1 cellular context compared by ENCODE assay signal in the genomic region with DNA sequence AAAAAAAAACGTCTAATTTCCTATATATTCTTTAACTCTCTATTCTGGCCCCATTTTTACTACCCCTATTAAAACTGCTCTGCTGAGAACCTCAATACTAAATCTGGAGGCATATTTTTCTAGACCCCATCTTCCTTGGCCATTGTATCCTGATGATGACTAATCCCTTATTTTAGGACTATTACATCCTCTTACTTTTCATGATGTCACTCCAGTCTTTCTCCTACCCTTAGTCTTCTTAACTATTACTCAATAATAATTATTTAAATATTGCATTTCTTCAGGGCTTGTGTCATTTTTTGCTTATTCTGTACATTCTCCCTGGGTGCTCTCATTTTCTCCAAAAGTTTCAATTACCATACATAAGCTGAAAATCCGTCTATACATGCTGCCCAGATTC.
TF ChIP-seq lines count a peak whose summit lies in the region.

No MANE protein-coding gene starts in this region.

TF ChIP-seq in K562, 482 proteins besides CTCF, POLR2A, EP300 and RAD21 (continued from another document):
- TF ChIP-seq, protein P1, sequence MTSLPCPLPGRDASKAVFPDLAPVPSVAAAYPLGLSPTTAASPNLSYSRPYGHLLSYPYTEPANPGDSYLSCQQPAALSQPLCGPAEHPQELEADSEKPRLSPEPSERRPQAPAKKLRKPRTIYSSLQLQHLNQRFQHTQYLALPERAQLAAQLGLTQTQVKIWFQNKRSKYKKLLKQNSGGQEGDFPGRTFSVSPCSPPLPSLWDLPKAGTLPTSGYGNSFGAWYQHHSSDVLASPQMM (CRISPR knock-in tag; IDR thresholded peaks at IDR 0.05): no peak
- TF ChIP-seq HDAC3 (IDR thresholded peaks at IDR 0.05; ENCODE audit: borderline replicate concordance, partially characterized antibody) (no peak), CREB3 (tag; conservative IDR thresholded peaks at IDR 0.05; ENCODE audit: low read depth) (no peak), MXI1 (IDR thresholded peaks at IDR 0.05; ENCODE audit: low read depth, low read length) (no peak), USF2 (CRISPR knock-in tag; IDR thresholded peaks at IDR 0.05) (no peak), PHB2 (IDR thresholded peaks at IDR 0.05; ENCODE audit: low read depth) (no peak), ZNF316 (IDR thresholded peaks at IDR 0.05) (0 out of 2 replicates have a peak, but pooled peaks have one; percentile 14), DDX20 (tag; IDR thresholded peaks at IDR 0.05; ENCODE audit: low read depth) (no peak), CEBPG (CRISPR knock-in tag; IDR thresholded peaks at IDR 0.05) (no peak), CEBPG (tag; conservative IDR thresholded peaks at IDR 0.05 in 1 of 2, IDR thresholded peaks at IDR 0.05 in 1 of 2) (peak in 1 of 2 experiments; percentile 70; a peak in 2 of 4 replicates), RERE (CRISPR knock-in tag; IDR thresholded peaks at IDR 0.05; ENCODE audit: borderline replicate concordance) (no peak), NCOA4 (IDR thresholded peaks at IDR 0.05; ENCODE audit: partially characterized antibody) (no peak), MEF2A (IDR thresholded peaks at IDR 0.05; ENCODE audit: control insufficient read depth, low read depth, low read length) (peak; percentile 83), ZNF311 (CRISPR knock-in tag; IDR thresholded peaks at IDR 0.05) (no peak), FOXJ3 (CRISPR knock-in tag; IDR thresholded peaks at IDR 0.05) (no peak), ZBTB8A (IDR thresholded peaks at IDR 0.05; ENCODE audit: partially characterized antibody) (no peak), TCF7 (IDR thresholded peaks at IDR 0.05; ENCODE audit: borderline replicate concordance) (no peak), RCOR1 (IDR thresholded peaks at IDR 0.05; ENCODE audit: borderline replicate concordance in 1 of 2, low read depth in 2 of 2, low read length in 2 of 2) (no peak), NEUROD1 (IDR thresholded peaks at IDR 0.05; ENCODE audit: borderline replicate concordance, low read depth, low read length, partially characterized antibody) (no peak), ZNF263 (CRISPR knock-in tag; IDR thresholded peaks at IDR 0.05; ENCODE audit: borderline replicate concordance) (no peak), ZNF274 (IDR thresholded peaks at IDR 0.05; ENCODE audit: borderline replicate concordance, low read depth, low read length) (no peak)
- TF ChIP-seq, protein P2, sequence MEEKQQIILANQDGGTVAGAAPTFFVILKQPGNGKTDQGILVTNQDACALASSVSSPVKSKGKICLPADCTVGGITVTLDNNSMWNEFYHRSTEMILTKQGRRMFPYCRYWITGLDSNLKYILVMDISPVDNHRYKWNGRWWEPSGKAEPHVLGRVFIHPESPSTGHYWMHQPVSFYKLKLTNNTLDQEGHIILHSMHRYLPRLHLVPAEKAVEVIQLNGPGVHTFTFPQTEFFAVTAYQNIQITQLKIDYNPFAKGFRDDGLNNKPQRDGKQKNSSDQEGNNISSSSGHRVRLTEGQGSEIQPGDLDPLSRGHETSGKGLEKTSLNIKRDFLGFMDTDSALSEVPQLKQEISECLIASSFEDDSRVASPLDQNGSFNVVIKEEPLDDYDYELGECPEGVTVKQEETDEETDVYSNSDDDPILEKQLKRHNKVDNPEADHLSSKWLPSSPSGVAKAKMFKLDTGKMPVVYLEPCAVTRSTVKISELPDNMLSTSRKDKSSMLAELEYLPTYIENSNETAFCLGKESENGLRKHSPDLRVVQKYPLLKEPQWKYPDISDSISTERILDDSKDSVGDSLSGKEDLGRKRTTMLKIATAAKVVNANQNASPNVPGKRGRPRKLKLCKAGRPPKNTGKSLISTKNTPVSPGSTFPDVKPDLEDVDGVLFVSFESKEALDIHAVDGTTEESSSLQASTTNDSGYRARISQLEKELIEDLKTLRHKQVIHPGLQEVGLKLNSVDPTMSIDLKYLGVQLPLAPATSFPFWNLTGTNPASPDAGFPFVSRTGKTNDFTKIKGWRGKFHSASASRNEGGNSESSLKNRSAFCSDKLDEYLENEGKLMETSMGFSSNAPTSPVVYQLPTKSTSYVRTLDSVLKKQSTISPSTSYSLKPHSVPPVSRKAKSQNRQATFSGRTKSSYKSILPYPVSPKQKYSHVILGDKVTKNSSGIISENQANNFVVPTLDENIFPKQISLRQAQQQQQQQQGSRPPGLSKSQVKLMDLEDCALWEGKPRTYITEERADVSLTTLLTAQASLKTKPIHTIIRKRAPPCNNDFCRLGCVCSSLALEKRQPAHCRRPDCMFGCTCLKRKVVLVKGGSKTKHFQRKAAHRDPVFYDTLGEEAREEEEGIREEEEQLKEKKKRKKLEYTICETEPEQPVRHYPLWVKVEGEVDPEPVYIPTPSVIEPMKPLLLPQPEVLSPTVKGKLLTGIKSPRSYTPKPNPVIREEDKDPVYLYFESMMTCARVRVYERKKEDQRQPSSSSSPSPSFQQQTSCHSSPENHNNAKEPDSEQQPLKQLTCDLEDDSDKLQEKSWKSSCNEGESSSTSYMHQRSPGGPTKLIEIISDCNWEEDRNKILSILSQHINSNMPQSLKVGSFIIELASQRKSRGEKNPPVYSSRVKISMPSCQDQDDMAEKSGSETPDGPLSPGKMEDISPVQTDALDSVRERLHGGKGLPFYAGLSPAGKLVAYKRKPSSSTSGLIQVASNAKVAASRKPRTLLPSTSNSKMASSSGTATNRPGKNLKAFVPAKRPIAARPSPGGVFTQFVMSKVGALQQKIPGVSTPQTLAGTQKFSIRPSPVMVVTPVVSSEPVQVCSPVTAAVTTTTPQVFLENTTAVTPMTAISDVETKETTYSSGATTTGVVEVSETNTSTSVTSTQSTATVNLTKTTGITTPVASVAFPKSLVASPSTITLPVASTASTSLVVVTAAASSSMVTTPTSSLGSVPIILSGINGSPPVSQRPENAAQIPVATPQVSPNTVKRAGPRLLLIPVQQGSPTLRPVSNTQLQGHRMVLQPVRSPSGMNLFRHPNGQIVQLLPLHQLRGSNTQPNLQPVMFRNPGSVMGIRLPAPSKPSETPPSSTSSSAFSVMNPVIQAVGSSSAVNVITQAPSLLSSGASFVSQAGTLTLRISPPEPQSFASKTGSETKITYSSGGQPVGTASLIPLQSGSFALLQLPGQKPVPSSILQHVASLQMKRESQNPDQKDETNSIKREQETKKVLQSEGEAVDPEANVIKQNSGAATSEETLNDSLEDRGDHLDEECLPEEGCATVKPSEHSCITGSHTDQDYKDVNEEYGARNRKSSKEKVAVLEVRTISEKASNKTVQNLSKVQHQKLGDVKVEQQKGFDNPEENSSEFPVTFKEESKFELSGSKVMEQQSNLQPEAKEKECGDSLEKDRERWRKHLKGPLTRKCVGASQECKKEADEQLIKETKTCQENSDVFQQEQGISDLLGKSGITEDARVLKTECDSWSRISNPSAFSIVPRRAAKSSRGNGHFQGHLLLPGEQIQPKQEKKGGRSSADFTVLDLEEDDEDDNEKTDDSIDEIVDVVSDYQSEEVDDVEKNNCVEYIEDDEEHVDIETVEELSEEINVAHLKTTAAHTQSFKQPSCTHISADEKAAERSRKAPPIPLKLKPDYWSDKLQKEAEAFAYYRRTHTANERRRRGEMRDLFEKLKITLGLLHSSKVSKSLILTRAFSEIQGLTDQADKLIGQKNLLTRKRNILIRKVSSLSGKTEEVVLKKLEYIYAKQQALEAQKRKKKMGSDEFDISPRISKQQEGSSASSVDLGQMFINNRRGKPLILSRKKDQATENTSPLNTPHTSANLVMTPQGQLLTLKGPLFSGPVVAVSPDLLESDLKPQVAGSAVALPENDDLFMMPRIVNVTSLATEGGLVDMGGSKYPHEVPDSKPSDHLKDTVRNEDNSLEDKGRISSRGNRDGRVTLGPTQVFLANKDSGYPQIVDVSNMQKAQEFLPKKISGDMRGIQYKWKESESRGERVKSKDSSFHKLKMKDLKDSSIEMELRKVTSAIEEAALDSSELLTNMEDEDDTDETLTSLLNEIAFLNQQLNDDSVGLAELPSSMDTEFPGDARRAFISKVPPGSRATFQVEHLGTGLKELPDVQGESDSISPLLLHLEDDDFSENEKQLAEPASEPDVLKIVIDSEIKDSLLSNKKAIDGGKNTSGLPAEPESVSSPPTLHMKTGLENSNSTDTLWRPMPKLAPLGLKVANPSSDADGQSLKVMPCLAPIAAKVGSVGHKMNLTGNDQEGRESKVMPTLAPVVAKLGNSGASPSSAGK (IDR thresholded peaks at IDR 0.05): no peak
- TF ChIP-seq, protein P3, sequence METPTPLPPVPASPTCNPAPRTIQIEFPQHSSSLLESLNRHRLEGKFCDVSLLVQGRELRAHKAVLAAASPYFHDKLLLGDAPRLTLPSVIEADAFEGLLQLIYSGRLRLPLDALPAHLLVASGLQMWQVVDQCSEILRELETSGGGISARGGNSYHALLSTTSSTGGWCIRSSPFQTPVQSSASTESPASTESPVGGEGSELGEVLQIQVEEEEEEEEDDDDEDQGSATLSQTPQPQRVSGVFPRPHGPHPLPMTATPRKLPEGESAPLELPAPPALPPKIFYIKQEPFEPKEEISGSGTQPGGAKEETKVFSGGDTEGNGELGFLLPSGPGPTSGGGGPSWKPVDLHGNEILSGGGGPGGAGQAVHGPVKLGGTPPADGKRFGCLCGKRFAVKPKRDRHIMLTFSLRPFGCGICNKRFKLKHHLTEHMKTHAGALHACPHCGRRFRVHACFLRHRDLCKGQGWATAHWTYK (CRISPR knock-in tag; IDR thresholded peaks at IDR 0.05): no peak
- TF ChIP-seq, protein P4, sequence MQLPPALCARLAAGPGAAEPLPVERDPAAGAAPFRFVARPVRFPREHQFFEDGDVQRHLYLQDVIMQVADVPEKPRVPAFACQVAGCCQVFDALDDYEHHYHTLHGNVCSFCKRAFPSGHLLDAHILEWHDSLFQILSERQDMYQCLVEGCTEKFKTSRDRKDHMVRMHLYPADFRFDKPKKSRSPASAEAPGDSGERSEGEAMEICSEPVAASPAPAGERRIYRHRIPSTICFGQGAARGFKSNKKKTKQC (CRISPR knock-in tag; IDR thresholded peaks at IDR 0.05): no peak
